ENCODE assay signal across 27 cellular contexts in genomic region chr3:7959094-7959493, GRCh38.
"Had no signal": no experiment of that assay in that cellular context is flagged by ENCODE, and none has a peak within 500 bp of the region (broad histone marks: within the 10 kb centered on the region; RNA-seq: fewer than 3 reads in every experiment).

No MANE protein-coding gene starts in this region.

- ATAC-seq: stimulated activated effector memory CD8-positive, alpha-beta T cell treated with anti-CD3 and anti-CD28 coated beads, Interleukin-12 subunit alpha, Interleukin-12 subunit beta, amount 100 ng/mL, for 72 hours; stimulated activated memory B cell treated with anti-CD40 and anti-IgM and Interleukin-4, amounts not matched to agents 10 μg/mL and 1 μg/mL and 100 μg/mL, for 72 hours; stimulated activated naive B cell treated with anti-CD40 and anti-IgM and Interleukin-4, amounts not matched to agents 10 μg/mL and 1 μg/mL and 100 μg/mL, for 72 hours; stimulated activated naive CD8-positive, alpha-beta T cell treated with anti-CD3 and anti-CD28 coated beads, Interleukin-15, amount 100 ng/mL, for 72 hours; stimulated activated naive CD8-positive, alpha-beta T cell treated with anti-CD3 and anti-CD28 coated beads, Interleukin-15, Interleukin-2, amounts not matched to agents 100 U/mL and 50 U/mL, for 24 hours; upper lobe of right lung had no signal

- DNase-seq: stimulated activated CD4-positive, alpha-beta T cell treated with anti-CD3 and anti-CD28 coated beads, Interleukin-2, amount 100 ng/mL, for 48 hours; stimulated activated CD4-positive, alpha-beta T cell treated with anti-CD3 and anti-CD28 coated beads, Interleukin-4, amount 100 ng/mL, for 1 hour; stimulated activated CD4-positive, alpha-beta T cell treated with anti-CD3 and anti-CD28 coated beads, Interleukin-4, amount 100 ng/mL, for 24 hours; stimulated activated CD4-positive, alpha-beta T cell treated with anti-CD3 and anti-CD28 coated beads, Interleukin-4, amount 100 ng/mL, for 4 hours; stimulated activated CD8-positive, alpha-beta memory T cell treated with anti-CD3 and anti-CD28 coated beads, Interleukin-4, amount 100 ng/mL, for 48 hours; stimulated activated naive B cell treated with anti-CD40 and anti-IgM and Interleukin-4, amounts not matched to agents 10 μg/mL and 1 μg/mL and 100 μg/mL, for 72 hours; stimulated activated naive CD4-positive, alpha-beta T cell; stimulated activated naive CD4-positive, alpha-beta T cell treated with Interleukin-2 at 50 U/mL for 16 hours; stimulated activated naive CD8-positive, alpha-beta T cell treated with anti-CD3 and anti-CD28 coated beads, Interleukin-15, amount 100 ng/mL, for 72 hours; stimulated activated naive CD8-positive, alpha-beta T cell treated with anti-CD3 and anti-CD28 coated beads, Interleukin-15, Interleukin-2, amounts not matched to agents 100 U/mL and 50 U/mL, for 24 hours; stomach; substantia nigra; testis; thyroid gland; tibial artery; transverse colon; trophoblast cell; upper lobe of right lung; uterus had no signal

- FAIRE-seq: urothelium cell line had no signal

- H3K27me3 ChIP-seq: stomach, suprapubic skin, testis, thyroid gland, tibial artery, tibial nerve, transverse colon, upper lobe of left lung, upper lobe of right lung, uterus, vagina had no signal

- H3K36me3 ChIP-seq: stomach, suprapubic skin, thoracic aorta, thyroid gland, tibial artery, tibial nerve, transverse colon, upper lobe of left lung, upper lobe of right lung, uterus, vagina had no signal

- H3K27ac ChIP-seq: stomach, suprapubic skin, testis, thoracic aorta, thyroid gland, tibial artery, tibial nerve, transverse colon, upper lobe of left lung, upper lobe of right lung, uterus, vagina had no signal

- H3K4me3 ChIP-seq: stomach, suprapubic skin, testis, thoracic aorta, thyroid gland, tibial artery, tibial nerve, transverse colon, upper lobe of left lung, upper lobe of right lung, uterus, vagina had no signal

- H3K9me3 ChIP-seq: stomach, suprapubic skin, testis, thoracic aorta, thyroid gland, tibial artery, tibial nerve, transverse colon, upper lobe of left lung, upper lobe of right lung, uterus, vagina had no signal

- H3K4me1 ChIP-seq: stomach, suprapubic skin, testis, thyroid gland, tibial artery, transverse colon, upper lobe of left lung, upper lobe of right lung, uterus, vagina had no signal
